27 cellular contexts compared by ENCODE assay signal in the genomic region with DNA sequence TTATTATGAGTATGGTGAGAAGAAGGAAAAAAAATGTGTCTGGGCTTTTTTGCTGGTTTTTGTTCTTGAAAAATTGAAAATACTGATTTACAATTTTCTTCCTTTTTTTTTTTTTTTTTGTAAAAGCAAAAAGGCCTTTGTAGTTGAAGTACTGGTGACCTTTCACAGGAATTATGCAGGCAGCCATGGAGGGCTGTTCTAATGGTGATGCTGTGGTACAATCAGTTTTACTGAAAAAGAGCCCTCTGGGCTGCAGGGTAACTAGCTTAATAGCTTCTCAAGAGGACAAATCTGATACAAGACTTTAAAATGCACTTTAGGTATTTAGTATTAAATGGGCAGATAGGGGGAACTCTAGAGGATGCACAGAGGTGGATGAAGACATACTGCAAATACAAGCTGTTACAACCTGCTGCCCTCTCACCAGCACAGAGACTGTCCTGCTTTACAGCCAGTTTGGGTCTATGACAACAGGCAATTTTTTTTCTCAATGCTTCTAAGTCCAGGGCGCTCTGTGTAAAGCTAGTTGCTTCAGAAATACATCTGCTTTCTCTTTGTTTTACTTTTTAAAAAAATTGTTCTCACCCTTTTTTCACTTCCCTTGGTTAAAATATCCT.
"Had no signal": no experiment of that assay in that cellular context is flagged by ENCODE, and none has a peak within 500 bp of the region (broad histone marks: within the 10 kb centered on the region; RNA-seq: fewer than 3 reads in every experiment).

No MANE protein-coding gene starts in this region.

- H3K4me3 ChIP-seq: dorsolateral prefrontal cortex, gastrocnemius medialis, heart left ventricle, hepatocyte, lung, mucosa of descending colon, pancreas, right lobe of liver, suprapubic skin, transverse colon, upper lobe of right lung, uterus had no signal

- H3K27me3 Mint-ChIP-seq: memory B cell; naive B cell; natural killer cell treated with Interleukin-12 subunit alpha and Interleukin-12 subunit beta and Interleukin-15 and Interleukin-18, amount 100 ng/mL, for 72 hours; stimulated activated naive CD8-positive, alpha-beta T cell treated with anti-CD3 and anti-CD28 coated beads, Interleukin-15, amount 100 ng/mL, for 72 hours had no signal

- H3K4me3 Mint-ChIP-seq: memory B cell; mesothelial cell of epicardium; naive B cell; natural killer cell treated with Interleukin-12 subunit alpha and Interleukin-12 subunit beta and Interleukin-15 and Interleukin-18, amount 100 ng/mL, for 72 hours; neural crest cell; stimulated activated naive CD8-positive, alpha-beta T cell treated with anti-CD3 and anti-CD28 coated beads, Interleukin-15, amount 100 ng/mL, for 72 hours had no signal

- H3K36me3 ChIP-seq: gastrocnemius medialis, heart left ventricle, neutrophil, pancreas, right lobe of liver, suprapubic skin, transverse colon, upper lobe of right lung, uterus had no signal

- H3K4me1 ChIP-seq: gastrocnemius medialis, heart left ventricle, pancreas, right lobe of liver, suprapubic skin, transverse colon, upper lobe of right lung, uterus had no signal

- DNase-seq: dorsolateral prefrontal cortex; effector CD4-positive, alpha-beta T cell; foreskin fibroblast; gastrocnemius medialis; heart left ventricle; kidney; mucosa of descending colon; naive B cell; pancreas; right lobe of liver; small intestine; stimulated activated CD4-positive, alpha-beta T cell treated with anti-CD3 and anti-CD28 coated beads, Interleukin-15, amount 100 ng/mL, for 24 hours; stimulated activated CD4-positive, alpha-beta T cell treated with anti-CD3 and anti-CD28 coated beads, Interleukin-2, amount 100 ng/mL, for 48 hours; stimulated activated naive CD4-positive, alpha-beta T cell; stimulated activated naive CD8-positive, alpha-beta T cell treated with anti-CD3 and anti-CD28 coated beads, Interleukin-15, amount 100 ng/mL, for 72 hours; transverse colon; upper lobe of right lung; uterus had no signal

- H3K27ac ChIP-seq: dorsolateral prefrontal cortex, gastrocnemius medialis, heart left ventricle, hepatocyte, neutrophil, pancreas, right lobe of liver, suprapubic skin, transverse colon, upper lobe of right lung, uterus had no signal

- H3K9me3 Mint-ChIP-seq: memory B cell, mesothelial cell of epicardium, neural crest cell had no signal

- H3K27me3 ChIP-seq: dorsolateral prefrontal cortex, gastrocnemius medialis, heart left ventricle, hepatocyte, neutrophil, pancreas, right lobe of liver, suprapubic skin, transverse colon, upper lobe of right lung, uterus had no signal

- H3K4me1 Mint-ChIP-seq: memory B cell; mesothelial cell of epicardium; naive B cell; neural crest cell; stimulated activated naive CD8-positive, alpha-beta T cell treated with anti-CD3 and anti-CD28 coated beads, Interleukin-15, amount 100 ng/mL, for 72 hours had no signal

- ATAC-seq: gastrocnemius medialis; heart left ventricle; left lobe of liver; mucosa of descending colon; natural killer cell treated with Interleukin-12 subunit alpha and Interleukin-12 subunit beta and Interleukin-15 and Interleukin-18, amount 100 ng/mL, for 72 hours; pancreas; right lobe of liver; stimulated activated naive CD8-positive, alpha-beta T cell treated with anti-CD3 and anti-CD28 coated beads, Interleukin-15, amount 100 ng/mL, for 72 hours; upper lobe of right lung had no signal

- H3K9me3 ChIP-seq: gastrocnemius medialis, heart left ventricle, mucosa of descending colon, neutrophil, pancreas, right lobe of liver, suprapubic skin, transverse colon, upper lobe of right lung, uterus had no signal

- H3K36me3 Mint-ChIP-seq: memory B cell, mesothelial cell of epicardium, naive B cell had no signal

- H3K27ac Mint-ChIP-seq: memory B cell; mesothelial cell of epicardium; naive B cell; natural killer cell treated with Interleukin-12 subunit alpha and Interleukin-12 subunit beta and Interleukin-15 and Interleukin-18, amount 100 ng/mL, for 72 hours; stimulated activated naive CD8-positive, alpha-beta T cell treated with anti-CD3 and anti-CD28 coated beads, Interleukin-15, amount 100 ng/mL, for 72 hours had no signal
